8 cellular contexts compared by ENCODE assay signal in the genomic region with DNA sequence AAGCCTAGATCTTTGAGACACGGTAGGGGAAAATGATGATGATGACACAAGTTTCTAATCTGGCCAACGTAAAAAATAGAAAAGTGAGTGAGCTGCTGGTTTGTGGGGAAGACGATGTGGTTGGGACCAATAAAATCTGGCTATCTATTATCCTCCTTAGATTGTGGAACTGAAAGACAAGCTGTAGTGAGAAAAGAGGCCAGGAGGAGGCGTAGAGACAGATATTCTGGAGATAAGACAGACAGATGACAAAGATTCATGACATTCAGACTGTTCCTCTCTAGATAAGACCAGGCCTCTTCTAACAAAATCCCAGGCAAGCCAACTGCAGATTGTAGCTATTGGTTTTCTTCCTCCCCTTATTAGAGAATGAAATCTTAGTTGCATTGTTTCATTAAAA.
DNase-seq lines count a peak whose midpoint lies in the region; ATAC-seq, FAIRE-seq and TF ChIP-seq lines count a peak whose summit lies in the region.

No MANE protein-coding gene starts in this region.

- DNase-seq in A549 (ENCODE audit: low read depth in 1 of 2, low spot score in 1 of 2) (peak in 1 of 2 experiments; percentile 29), M059J (ENCODE audit: low read depth) (peak; percentile 19), colonic mucosa (peak; percentile 18), amygdala (lab: John Stamatoyannopoulos, UW) (no peak), sigmoid colon (no peak), SHP77 treated with DMSO at 0.1 percent for 48 hours (lab: John Stamatoyannopoulos, UW) (no peak), right cardiac atrium (no peak)

- no peak for TF ChIP-seq POLR2A in A549 (IDR thresholded peaks at IDR 0.05; ENCODE audit: low read length)
- no peak for TF ChIP-seq POLR2A in sigmoid colon (IDR thresholded peaks at IDR 0.05)

- CTCF ChIA-PET in A549 (lab: Yijun Ruan, JAX), result no interaction called here

- WGBS in A549 (ENCODE audit: missing lambda C conversion rate), result 49% methylated on average over 4 of the region's 4 CpGs
- 40 to 52% methylated on average over 4 of the region's 4 CpGs for WGBS in sigmoid colon, 2 donors
- WGBS in right cardiac atrium, result 34% methylated on average over 4 of the region's 4 CpGs

- no peak for FAIRE-seq in A549 (lab: Jason Lieb, UNC)

- H3K27ac ChIP-seq in A549, result no peak overlapping the region
- H3K27ac ChIP-seq in colonic mucosa, result no peak overlapping the region
- no peak overlapping the region for H3K27ac ChIP-seq in sigmoid colon
- H3K27ac ChIP-seq in right cardiac atrium (ENCODE audit: low read length), result no peak overlapping the region

- H3K9me3 ChIP-seq in A549 (no peaks in the 10 kb centered on the region), colonic mucosa (no peaks in the 10 kb centered on the region), sigmoid colon (no peaks in the 10 kb centered on the region), right cardiac atrium (ENCODE audit: control insufficient read depth, low read length) (no peaks in the 10 kb centered on the region)

- intact Hi-C loops in colonic mucosa (cut with DNase I), result loop anchor here (10.0 kb wide), 1 partner anchor 451 kb away; no protein-coding TSS in a partner anchor
- intact Hi-C loops in sigmoid colon (cut with DNase I), result no loop called here
- intact Hi-C loops in right cardiac atrium (cut with DNase I), result no loop called here

- no peak for TF ChIP-seq EP300 in A549 (IDR thresholded peaks at IDR 0.05)
- no peak for TF ChIP-seq EP300 in sigmoid colon (IDR thresholded peaks at IDR 0.05)

- H3K4me1 ChIP-seq in A549 (no peaks in the 10 kb centered on the region), colonic mucosa (no peaks in the 10 kb centered on the region), sigmoid colon (no peaks in the 10 kb centered on the region), right cardiac atrium (ENCODE audit: control insufficient read depth, insufficient read depth, low read length) (no peaks in the 10 kb centered on the region)

- H3K36me3 ChIP-seq in colonic mucosa, result no peaks in the 10 kb centered on the region
- H3K36me3 ChIP-seq in sigmoid colon, result no peaks in the 10 kb centered on the region

- peak in 1 of 2 experiments; percentile 44; a peak in 3 of 5 replicates for TF ChIP-seq RAD21 in A549 (conservative IDR thresholded peaks at IDR 0.05 in 1 of 2, IDR thresholded peaks at IDR 0.05 in 1 of 2)

- no peak overlapping the region for H3K4me2 ChIP-seq in A549

- H3K9ac ChIP-seq in colonic mucosa (ENCODE audit: low read depth in 2 of 2, low read length in 2 of 2), result no peak overlapping the region

- ATAC-seq in A549 (peak; percentile 64 to 76; a peak in 4 of 6 replicates), GM19372 (IDR thresholded peaks at IDR 0.05; ENCODE audit: low read depth, unreplicated experiment) (peak; percentile 53), right cardiac atrium (no peak)

- TF ChIP-seq CTCF in A549 (IDR thresholded peaks at IDR 0.05) (no peak; the same call in 2 of the 3 replicates), colonic mucosa (IDR thresholded peaks at IDR 0.05) (no peak), sigmoid colon (IDR thresholded peaks at IDR 0.05) (no peak)

- H3K27me3 ChIP-seq in colonic mucosa (no peaks in the 10 kb centered on the region), sigmoid colon (no peaks in the 10 kb centered on the region), right cardiac atrium (ENCODE audit: control insufficient read depth, insufficient read depth) (no peaks in the 10 kb centered on the region)

- POLR2A ChIA-PET in A549 (lab: Yijun Ruan, JAX), result no interaction called here

- H3K4me3 ChIP-seq in A549 (no peak overlapping the region), colonic mucosa (no peak overlapping the region), sigmoid colon (no peak overlapping the region), right cardiac atrium (ENCODE audit: low read length) (no peak overlapping the region)

TF ChIP-seq in A549, 52 proteins besides CTCF, POLR2A, EP300 and RAD21:
- TF ChIP-seq EHMT2 (IDR thresholded peaks at IDR 0.05; ENCODE audit: low read depth), result no peak
- peak; percentile 38; the same call in 2 of the 3 replicates for TF ChIP-seq SMC3 (IDR thresholded peaks at IDR 0.05)

Comparison
In these comparisons a context has a peak if more than half of its experiments do, and no peak if none do; other contexts are left out.
1. ATAC-seq: peak in A549 (2 of 2) and GM19372 (single experiment); none in right cardiac atrium (0 of 2).
2. DNase-seq: peak in M059J (single experiment) and colonic mucosa (single experiment); none in amygdala (0 of 56), sigmoid colon (single experiment), SHP77 treated with DMSO at 0.1 percent for 48 hours (single experiment) and right cardiac atrium (0 of 3).